In the genomic region with DNA sequence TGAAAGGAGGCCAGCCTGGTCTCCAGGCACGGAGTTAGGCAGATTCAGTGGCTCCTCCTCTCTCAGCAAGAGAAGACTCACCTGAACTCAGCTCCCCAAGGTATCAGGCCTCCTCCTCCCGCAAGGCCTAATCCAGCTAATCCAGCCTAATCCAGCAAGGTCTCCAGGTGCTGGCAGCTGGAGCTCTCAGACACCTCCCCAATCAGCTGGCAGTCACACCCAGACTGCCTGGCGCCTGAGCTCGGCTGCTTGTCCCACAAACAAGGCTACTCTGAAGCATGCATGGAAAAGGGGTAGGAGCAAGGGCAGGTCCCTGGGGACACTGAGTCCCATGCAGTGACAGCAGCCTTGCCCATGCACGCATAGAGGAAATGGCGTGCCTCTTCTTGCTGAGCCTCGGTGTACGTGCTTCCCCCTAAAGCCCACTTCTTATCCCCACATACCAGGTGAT, we compare ENCODE assay signal across 1 cellular context.
TF ChIP-seq lines count a peak whose summit lies in the region.

No MANE protein-coding gene starts in this region.

TF ChIP-seq in WTC11, 78 proteins besides CTCF, POLR2A, EP300 and RAD21 (continued from another document):
- TF ChIP-seq, protein P1, sequence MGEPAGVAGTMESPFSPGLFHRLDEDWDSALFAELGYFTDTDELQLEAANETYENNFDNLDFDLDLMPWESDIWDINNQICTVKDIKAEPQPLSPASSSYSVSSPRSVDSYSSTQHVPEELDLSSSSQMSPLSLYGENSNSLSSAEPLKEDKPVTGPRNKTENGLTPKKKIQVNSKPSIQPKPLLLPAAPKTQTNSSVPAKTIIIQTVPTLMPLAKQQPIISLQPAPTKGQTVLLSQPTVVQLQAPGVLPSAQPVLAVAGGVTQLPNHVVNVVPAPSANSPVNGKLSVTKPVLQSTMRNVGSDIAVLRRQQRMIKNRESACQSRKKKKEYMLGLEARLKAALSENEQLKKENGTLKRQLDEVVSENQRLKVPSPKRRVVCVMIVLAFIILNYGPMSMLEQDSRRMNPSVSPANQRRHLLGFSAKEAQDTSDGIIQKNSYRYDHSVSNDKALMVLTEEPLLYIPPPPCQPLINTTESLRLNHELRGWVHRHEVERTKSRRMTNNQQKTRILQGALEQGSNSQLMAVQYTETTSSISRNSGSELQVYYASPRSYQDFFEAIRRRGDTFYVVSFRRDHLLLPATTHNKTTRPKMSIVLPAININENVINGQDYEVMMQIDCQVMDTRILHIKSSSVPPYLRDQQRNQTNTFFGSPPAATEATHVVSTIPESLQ (CRISPR knock-in tag; IDR thresholded peaks at IDR 0.05) = no peak
- no peak for TF ChIP-seq NFE2L1 (CRISPR knock-in tag; IDR thresholded peaks at IDR 0.05)
- TF ChIP-seq, protein P2, sequence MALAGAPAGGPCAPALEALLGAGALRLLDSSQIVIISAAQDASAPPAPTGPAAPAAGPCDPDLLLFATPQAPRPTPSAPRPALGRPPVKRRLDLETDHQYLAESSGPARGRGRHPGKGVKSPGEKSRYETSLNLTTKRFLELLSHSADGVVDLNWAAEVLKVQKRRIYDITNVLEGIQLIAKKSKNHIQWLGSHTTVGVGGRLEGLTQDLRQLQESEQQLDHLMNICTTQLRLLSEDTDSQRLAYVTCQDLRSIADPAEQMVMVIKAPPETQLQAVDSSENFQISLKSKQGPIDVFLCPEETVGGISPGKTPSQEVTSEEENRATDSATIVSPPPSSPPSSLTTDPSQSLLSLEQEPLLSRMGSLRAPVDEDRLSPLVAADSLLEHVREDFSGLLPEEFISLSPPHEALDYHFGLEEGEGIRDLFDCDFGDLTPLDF (CRISPR knock-in tag; IDR thresholded peaks at IDR 0.05) = no peak
